Comparison of ENCODE assay signal across 12 cellular contexts in the genomic region with DNA sequence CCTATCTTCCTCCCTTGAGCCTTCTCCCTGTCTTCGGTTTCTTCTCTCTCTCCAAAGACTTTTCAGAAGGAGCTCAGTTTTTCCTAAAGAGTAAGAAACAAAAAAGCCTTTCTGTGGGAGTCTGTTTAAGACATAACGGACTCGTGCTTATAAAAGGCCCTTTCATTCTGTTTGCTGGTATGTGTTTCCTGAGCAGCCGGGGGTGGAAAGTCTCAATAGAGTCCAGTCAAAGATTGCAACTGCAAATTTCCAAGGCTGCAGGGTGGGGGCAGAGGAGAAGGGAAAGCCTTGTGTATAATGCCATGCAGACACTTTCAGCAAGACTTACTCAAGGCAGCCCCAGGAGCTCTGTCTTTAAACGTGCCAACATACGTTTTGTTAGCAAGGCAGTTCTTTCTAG.
DNase-seq lines count a peak whose midpoint lies in the region; ATAC-seq and TF ChIP-seq lines count a peak whose summit lies in the region.
"Had no signal": no experiment of that assay in that cellular context is flagged by ENCODE, and none has a peak within 500 bp of the region (broad histone marks: within the 10 kb centered on the region; RNA-seq: fewer than 3 reads in every experiment).

No MANE protein-coding gene starts in this region.

- peak overlapping the region; percentile 1; the same call in 1 of the 2 replicates for H2BK120ac ChIP-seq in IMR-90 (ENCODE audit: low read depth, low read length)

- peak overlapping the region; percentile 15 to 41; a peak in 2 of 4 replicates for H4K8ac ChIP-seq in IMR-90 (ENCODE audit: low read depth in 2 of 2, low read length in 2 of 2)

- WGBS in IMR-90 (ENCODE audit: extremely low coverage in 2 of 2, insufficient read length in 1 of 2), 2 experiments, result no CpG with 5 or more reads among the region's 6 CpGs

- peak overlapping the region; percentile 43; the same call in 1 of the 2 replicates for H3K14ac ChIP-seq in IMR-90 (replicated peaks; ENCODE audit: low read depth, low read length)

- no peak overlapping the region; the same call in 1 of the 2 replicates for H3K4me3 ChIP-seq in IMR-90 (ENCODE audit: insufficient read depth, low read depth, low read length)
- H3K4me3 ChIP-seq: PC-9 had no signal

- peak; percentile 63 for DNase-seq in IMR-90
- DNase-seq in effector memory CD8-positive, alpha-beta T cell, result no peak
- peak; percentile 53 for DNase-seq in left kidney (ENCODE audit: low read depth, low spot score)
- no peak for DNase-seq in stimulated activated CD4-positive, alpha-beta T cell treated with anti-CD3 and anti-CD28 coated beads, Interleukin-2, amount 100 ng/mL, for 48 hours
- no peak for DNase-seq in stimulated activated CD4-positive, alpha-beta T cell treated with anti-CD3 and anti-CD28 coated beads, Interleukin-4, amount 100 ng/mL, for 1 hour
- DNase-seq: DND-41; NCI-H2171; PC-9; stimulated activated CD4-positive, alpha-beta T cell treated with anti-CD3 and anti-CD28 coated beads, Interleukin-4, amount 100 ng/mL, for 4 hours had no signal

- H3K27me3 ChIP-seq in IMR-90 (ENCODE audit: control insufficient read depth, insufficient read depth, low read length), result no peaks in the 10 kb centered on the region

- POLR2A ChIA-PET in IMR-90 (lab: Charles Lee; ENCODE audit: unreplicated experiment), result no interaction called here

- no peak overlapping the region for H2BK15ac ChIP-seq in IMR-90 (ENCODE audit: low read depth, low read length)

- BruUV-seq in IMR-90 (replicated peaks; lab: Mats Ljungman, UMichigan), result no TSS peak

- 0 out of 2 replicates have a peak overlapping the region, but pooled peaks have one; percentile 38 for H3K56ac ChIP-seq in IMR-90 (ENCODE audit: extremely low read depth, insufficient read depth, low read length)

- H2AK5ac ChIP-seq in IMR-90 (ENCODE audit: low read depth, low read length), result no peak overlapping the region

- peak overlapping the region; percentile 69; the same call in 1 of the 2 replicates for H3K18ac ChIP-seq in IMR-90 (ENCODE audit: low read depth, low read length)

- H3K4me3 Mint-ChIP-seq in effector memory CD8-positive, alpha-beta T cell, result peak overlapping the region; percentile 25 to 55
- H3K4me3 Mint-ChIP-seq in stimulated activated memory B cell treated with anti-CD40 and anti-IgM and Interleukin-4, amounts not matched to agents 10 μg/mL and 1 μg/mL and 100 μg/mL, for 72 hours, result no peak overlapping the region
- H3K4me3 Mint-ChIP-seq: IgD-negative memory B cell had no signal

- H2AK9ac ChIP-seq in IMR-90 (replicated peaks; ENCODE audit: low read depth, low read length, poor library complexity), result no peak overlapping the region

- H3K4me1 Mint-ChIP-seq in effector memory CD8-positive, alpha-beta T cell (ENCODE audit: low read depth in 2 of 2), result peaks cover 31 to 66% of the 10 kb centered on the region in 2 donors
- H3K4me1 Mint-ChIP-seq in stimulated activated memory B cell treated with anti-CD40 and anti-IgM and Interleukin-4, amounts not matched to agents 10 μg/mL and 1 μg/mL and 100 μg/mL, for 72 hours, result peaks cover 16% of the 10 kb centered on the region

- H3K27ac ChIP-seq in IMR-90 (ENCODE audit: insufficient read depth, low read length), result peak overlapping the region; percentile 41; the same call in 1 of the 2 replicates
- H3K27ac ChIP-seq: PC-9 had no signal

- 0 out of 2 replicates have a peak, but pooled peaks cover 3% of the 10 kb centered on the region for H3K9me1 ChIP-seq in IMR-90 (ENCODE audit: insufficient read depth, low read length)

- peak overlapping the region; percentile 26; the same call in 1 of the 2 replicates for H3K23ac ChIP-seq in IMR-90 (ENCODE audit: low read depth, low read length)

- dilution Hi-C loops in IMR-90 (cut with HindIII; ENCODE audit: low sequenced_read_pairs, unreplicated experiment), result no loop called here

- intact Hi-C loops in IMR-90 (cut with micrococcal nuclease), result no loop called here

- CTCF ChIA-PET in IMR-90 (lab: Yijun Ruan, JAX), result interaction anchor here (0.9 kb wide), 1 partner anchor 38 kb away, joined by 3 read pairs; no protein-coding TSS in a partner anchor

- in situ Hi-C loops in IMR-90 (cut with MboI; ENCODE audit: low sequenced_read_pairs), result no loop called here

- 0 out of 2 replicates have a peak overlapping the region, but pooled peaks have one; percentile 18 for H2BK20ac ChIP-seq in IMR-90 (ENCODE audit: low read depth, low read length)

- no peak for TF ChIP-seq POLR2A in IMR-90 (IDR thresholded peaks at IDR 0.05; ENCODE audit: low read depth, low read length)

- no peak overlapping the region; the same call in 1 of the 2 replicates for H3K4ac ChIP-seq in IMR-90 (ENCODE audit: low read depth, low read length)

- no peak overlapping the region for H3K9ac ChIP-seq in IMR-90 (ENCODE audit: low read depth, low read length)

- H3K79me1 ChIP-seq in IMR-90 (ENCODE audit: low read depth in 1 of 2, low read length in 2 of 2), result 0 out of 4 replicates have a peak, but pooled peaks cover 0 to 2% of the 10 kb centered on the region in 2 experiments

- H3K27ac Mint-ChIP-seq in effector memory CD8-positive, alpha-beta T cell, result peak overlapping the region; percentile 24 to 92
- H3K27ac Mint-ChIP-seq in stimulated activated memory B cell treated with anti-CD40 and anti-IgM and Interleukin-4, amounts not matched to agents 10 μg/mL and 1 μg/mL and 100 μg/mL, for 72 hours, result peak overlapping the region; percentile 24

- no peak for TF ChIP-seq CTCF in IMR-90 (conservative IDR thresholded peaks at IDR 0.05; ENCODE audit: low read depth, low read length)

- 0 out of 2 replicates have a peak overlapping the region, but pooled peaks have one; percentile 25 for H4K91ac ChIP-seq in IMR-90 (ENCODE audit: insufficient read depth, low read depth, low read length)

- no peak for TF ChIP-seq RAD21 in IMR-90 (IDR thresholded peaks at IDR 0.05; ENCODE audit: low read length)

- H3K9me3 ChIP-seq in IMR-90 (ENCODE audit: control insufficient read depth, insufficient read depth, low read length), result no peaks in the 10 kb centered on the region

- H2BK5ac ChIP-seq in IMR-90 (ENCODE audit: low read depth, low read length, poor library complexity, severe bottlenecking), result no peak overlapping the region

- peak overlapping the region; percentile 61; the same call in 1 of the 2 replicates for H4K5ac ChIP-seq in IMR-90 (ENCODE audit: low read depth, low read length)

- peaks cover 45% of the 10 kb centered on the region for H3K36me3 Mint-ChIP-seq in effector memory CD8-positive, alpha-beta T cell (ENCODE audit: insufficient read depth)
- H3K36me3 Mint-ChIP-seq in stimulated activated memory B cell treated with anti-CD40 and anti-IgM and Interleukin-4, amounts not matched to agents 10 μg/mL and 1 μg/mL and 100 μg/mL, for 72 hours, result peaks cover 22% of the 10 kb centered on the region

- ATAC-seq in IMR-90 (ENCODE audit: low read depth) (peak; percentile 96), HG02588 (IDR thresholded peaks at IDR 0.05; ENCODE audit: unreplicated experiment) (no peak)
- ATAC-seq in effector memory CD8-positive, alpha-beta T cell (replicated peaks), result no peak
- ATAC-seq in stimulated activated memory B cell treated with anti-CD40 and anti-IgM and Interleukin-4, amounts not matched to agents 10 μg/mL and 1 μg/mL and 100 μg/mL, for 72 hours, result no peak

- no peaks in the 10 kb centered on the region for H3K27me3 Mint-ChIP-seq in effector memory CD8-positive, alpha-beta T cell
- H3K27me3 Mint-ChIP-seq in stimulated activated memory B cell treated with anti-CD40 and anti-IgM and Interleukin-4, amounts not matched to agents 10 μg/mL and 1 μg/mL and 100 μg/mL, for 72 hours, result no peaks in the 10 kb centered on the region
- H3K27me3 Mint-ChIP-seq: IgD-negative memory B cell had no signal

- H3K4me2 ChIP-seq in IMR-90 (ENCODE audit: low read depth, low read length), result peak overlapping the region; percentile 75
- H3K4me2 ChIP-seq: PC-9 had no signal

- H4K20me1 ChIP-seq in IMR-90 (ENCODE audit: insufficient read depth, low read length), result no peaks in the 10 kb centered on the region

- H2AFZ ChIP-seq in IMR-90 (replicated peaks; ENCODE audit: low read length, poor library complexity), result peak overlapping the region; percentile 26
- H2AFZ ChIP-seq: PC-9 had no signal

- peaks cover 2% of the 10 kb centered on the region; the same call in 1 of the 2 replicates for H3K36me3 ChIP-seq in IMR-90 (ENCODE audit: control insufficient read depth, insufficient read depth, low read length)

- peaks cover 7% of the 10 kb centered on the region for H3K4me1 ChIP-seq in IMR-90 (ENCODE audit: control insufficient read depth, insufficient read depth, low read length)

- H3K9me3 Mint-ChIP-seq in effector memory CD8-positive, alpha-beta T cell, result no peaks in the 10 kb centered on the region
- no peaks in the 10 kb centered on the region for H3K9me3 Mint-ChIP-seq in stimulated activated memory B cell treated with anti-CD40 and anti-IgM and Interleukin-4, amounts not matched to agents 10 μg/mL and 1 μg/mL and 100 μg/mL, for 72 hours
- H3K9me3 Mint-ChIP-seq: IgD-negative memory B cell had no signal

TF ChIP-seq in IMR-90, 13 proteins besides CTCF, POLR2A, EP300 and RAD21:
- TF ChIP-seq MAZ (IDR thresholded peaks at IDR 0.05; ENCODE audit: borderline replicate concordance, low read depth, low read length), result 0 out of 2 replicates have a peak, but pooled peaks have one; percentile 23
- no peak for TF ChIP-seq RCOR1 (IDR thresholded peaks at IDR 0.05; ENCODE audit: insufficient replicate concordance, low read length)
TF ChIP-seq in IMR-90: peak in this region for 1.

Comparison
In these comparisons a context has a peak if more than half of its experiments do, and no peak if none do; other contexts are left out.
1. DNase-seq: peak in IMR-90 (single experiment) and left kidney (single experiment); none in effector memory CD8-positive, alpha-beta T cell (0 of 3), stimulated activated CD4-positive, alpha-beta T cell treated with anti-CD3 and anti-CD28 coated beads, Interleukin-2, amount 100 ng/mL, for 48 hours (0 of 2) and stimulated activated CD4-positive, alpha-beta T cell treated with anti-CD3 and anti-CD28 coated beads, Interleukin-4, amount 100 ng/mL, for 1 hour (single experiment).